In the genomic region with DNA sequence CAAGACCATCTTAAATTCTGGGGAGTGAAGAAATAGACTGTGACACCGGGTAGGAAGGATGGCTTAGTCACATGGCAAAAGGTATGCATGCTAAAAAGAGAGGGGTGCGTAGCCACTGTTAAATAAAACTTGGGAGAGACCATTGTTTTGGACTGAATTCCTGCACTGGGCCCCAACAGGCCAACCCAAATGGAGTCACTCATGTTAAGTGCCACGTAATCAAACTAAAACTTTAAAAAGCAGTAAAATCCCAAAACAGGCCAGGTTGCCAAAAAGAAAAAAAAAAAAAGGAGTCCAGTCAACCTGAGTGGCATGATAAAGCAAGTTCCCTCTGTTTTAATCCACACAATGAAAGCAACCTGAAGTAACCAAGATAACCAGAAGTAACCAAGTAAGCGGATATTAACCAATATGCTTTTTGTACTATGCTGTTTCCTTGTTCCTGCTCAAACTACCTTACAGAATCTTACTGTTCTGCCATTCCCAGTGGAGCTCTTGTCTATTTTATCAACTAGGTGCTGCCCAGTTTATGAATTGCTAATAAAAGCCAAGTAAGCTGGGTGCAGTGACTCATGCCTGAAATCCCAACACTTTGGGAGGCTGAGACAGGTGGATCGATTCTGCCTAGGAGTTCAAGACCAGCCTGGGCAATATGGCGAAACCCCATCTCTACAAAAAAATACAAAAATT, we compare ENCODE assay signal across 21 cellular contexts.
DNase-seq lines count a peak whose midpoint lies in the region; ATAC-seq and TF ChIP-seq lines count a peak whose summit lies in the region.
"Had no signal": no experiment of that assay in that cellular context is flagged by ENCODE, and none has a peak within 500 bp of the region (broad histone marks: within the 10 kb centered on the region; RNA-seq: fewer than 3 reads in every experiment).

No MANE protein-coding gene starts in this region.

- H3K9me3 ChIP-seq in adrenal gland (replicated peaks in 1 of 3) (peaks cover 0 to 4% (median 0%) of the 10 kb centered on the region in 3 donors), mucosa of descending colon (peaks cover 9% of the 10 kb centered on the region), spleen (peaks cover 0 to 12% (median 8%) of the 10 kb centered on the region in 8 donors)

- H3K9me3 Mint-ChIP-seq in activated CD4-positive, alpha-beta T cell treated with anti-CD3 and anti-CD28 coated beads, Interleukin-2, amount 10 ng/mL, durations not matched to agents 7 days and 5 days, result peaks cover 8% of the 10 kb centered on the region

- WGBS in adrenal gland, 4 donors, result 81 to 91% (median 89%) methylated on average over 6 of the region's 6 CpGs
- WGBS in spleen, 5 donors, result 81 to 91% (median 86%) methylated on average over 6 of the region's 6 CpGs

- H3K27me3 ChIP-seq in adrenal gland, result no peaks in the 10 kb centered on the region
- no peaks in the 10 kb centered on the region for H3K27me3 ChIP-seq in spleen (replicated peaks in 1 of 7)
- H3K27me3 ChIP-seq: heart right ventricle, neural progenitor cell had no signal

- peaks cover 24% of the 10 kb centered on the region for H3K4me1 Mint-ChIP-seq in activated CD4-positive, alpha-beta T cell treated with anti-CD3 and anti-CD28 coated beads, Interleukin-2, amount 10 ng/mL, durations not matched to agents 7 days and 5 days

- H3K4me3 ChIP-seq in adrenal gland, result no peak overlapping the region
- no peak overlapping the region for H3K4me3 ChIP-seq in mucosa of descending colon
- H3K4me3 ChIP-seq in spleen, result peak overlapping the region in 1 of 8 donors; percentile 71
- H3K4me3 ChIP-seq: lung had no signal

- POLR2A ChIA-PET in activated CD4-positive, alpha-beta T cell treated with anti-CD3 and anti-CD28 coated beads, Interleukin-2, amount 10 ng/mL, durations not matched to agents 7 days and 5 days (lab: Charles Lee), result no interaction called here

- H3K27me3 Mint-ChIP-seq in activated CD4-positive, alpha-beta T cell treated with anti-CD3 and anti-CD28 coated beads, Interleukin-2, amount 10 ng/mL, durations not matched to agents 7 days and 5 days, result no peaks in the 10 kb centered on the region

- intact Hi-C loops in adrenal gland (cut with DNase I) (no loop called here), mucosa of descending colon (cut with DNase I, micrococcal nuclease) (loop anchor here in 1 of 2 donors (10.0 kb wide), 1 partner anchor 58 kb away; no protein-coding TSS in a partner anchor), spleen (cut with DNase I; ENCODE audit: low total_unique reads) (loop anchor here (10.0 kb wide), 1 partner anchor 132 kb away; the partner anchor contains the start of gene IRF2)

- H3K36me3 Mint-ChIP-seq in activated CD4-positive, alpha-beta T cell treated with anti-CD3 and anti-CD28 coated beads, Interleukin-2, amount 10 ng/mL, durations not matched to agents 7 days and 5 days (ENCODE audit: low read depth), result peaks cover 2% of the 10 kb centered on the region

- H3K4me3 Mint-ChIP-seq in activated CD4-positive, alpha-beta T cell treated with anti-CD3 and anti-CD28 coated beads, Interleukin-2, amount 10 ng/mL, durations not matched to agents 7 days and 5 days, result no peak overlapping the region

- no peaks in the 10 kb centered on the region for H3K36me3 ChIP-seq in adrenal gland (replicated peaks in 1 of 2)
- H3K36me3 ChIP-seq in mucosa of descending colon (ENCODE audit: low read depth), result no peaks in the 10 kb centered on the region
- H3K36me3 ChIP-seq in spleen, result no peaks in the 10 kb centered on the region
- H3K36me3 ChIP-seq: heart right ventricle, neural progenitor cell had no signal

- no peak for DNase-seq in activated CD4-positive, alpha-beta T cell treated with anti-CD3 and anti-CD28 coated beads, Interleukin-2, amount 10 ng/mL, durations not matched to agents 7 days and 5 days
- DNase-seq in activated CD4-positive, alpha-beta T cell treated with anti-CD3 and anti-CD28 coated beads for 4 hours, result no peak
- DNase-seq in adrenal gland (peak in 1 of 7 donors; percentile 27), mucosa of descending colon (no peak), spleen (no peak), mesenteric fat pad (ENCODE audit: low spot score) (no peak)
- DNase-seq: activated T-cell treated with anti-CD3 and anti-CD28 coated beads, Interleukin-2, amount 50 U/mL, for 24 hours; C1 segment of cervical spinal cord; DMS153; effector CD4-positive, alpha-beta T cell; GM23248; heart right ventricle; MM.1S; NCI-H1694; stimulated activated naive CD4-positive, alpha-beta T cell treated with Interleukin-2 at 50 U/mL for 16 hours; trophoblast cell had no signal

- H3K4me1 ChIP-seq in adrenal gland (replicated peaks in 1 of 2) (peaks cover 31 to 65% of the 10 kb centered on the region in 2 donors), mucosa of descending colon (ENCODE audit: low read depth) (peaks cover 22% of the 10 kb centered on the region), spleen (peaks cover 39 to 73% (median 55%) of the 10 kb centered on the region in 6 donors)
- H3K4me1 ChIP-seq: neural progenitor cell had no signal

- H3K27ac Mint-ChIP-seq in activated CD4-positive, alpha-beta T cell treated with anti-CD3 and anti-CD28 coated beads, Interleukin-2, amount 10 ng/mL, durations not matched to agents 7 days and 5 days, result peak overlapping the region; percentile 3
- H3K27ac Mint-ChIP-seq: activated T-cell treated with anti-CD3 and anti-CD28 coated beads, Interleukin-2, amount 50 U/mL, for 24 hours; neural progenitor cell had no signal

- TF ChIP-seq POLR2A in adrenal gland (IDR thresholded peaks at IDR 0.05) (no peak), spleen (IDR thresholded peaks at IDR 0.05) (no peak)

- TF ChIP-seq CTCF in adrenal gland (IDR thresholded peaks at IDR 0.05) (no peak), mucosa of descending colon (IDR thresholded peaks at IDR 0.05) (no peak), spleen (IDR thresholded peaks at IDR 0.05 in 8 of 11, conservative IDR thresholded peaks at IDR 0.05 in 3 of 11) (no peak)

- ATAC-seq in mucosa of descending colon (peak; percentile 3), HG02884 (IDR thresholded peaks at IDR 0.05; ENCODE audit: unreplicated experiment) (no peak), GM21360 (IDR thresholded peaks at IDR 0.05; ENCODE audit: unreplicated experiment) (no peak)
- ATAC-seq: heart right ventricle, SK-N-SH treated with all-trans-retinoic acid at 6 μM for 48 hours had no signal

- CTCF ChIA-PET in activated CD4-positive, alpha-beta T cell treated with anti-CD3 and anti-CD28 coated beads, Interleukin-2, amount 10 ng/mL, durations not matched to agents 7 days and 5 days (lab: Charles Lee), result interaction anchor here (1.3 to 2.6 kb wide), 6 partner anchors 11 to 79 kb away, joined by 3 to 10 read pairs (median 4); no protein-coding TSS in a partner anchor

- H3K27ac ChIP-seq in adrenal gland (peak overlapping the region in 4 of 5 donors; percentile 80 to 98 (median 96)), spleen (peak overlapping the region in 7 of 8 donors; percentile 90 to 96 (median 93))
- H3K27ac ChIP-seq: GM23248, neural progenitor cell had no signal
